Comparison of ENCODE assay signal across 27 cellular contexts in the genomic region with DNA sequence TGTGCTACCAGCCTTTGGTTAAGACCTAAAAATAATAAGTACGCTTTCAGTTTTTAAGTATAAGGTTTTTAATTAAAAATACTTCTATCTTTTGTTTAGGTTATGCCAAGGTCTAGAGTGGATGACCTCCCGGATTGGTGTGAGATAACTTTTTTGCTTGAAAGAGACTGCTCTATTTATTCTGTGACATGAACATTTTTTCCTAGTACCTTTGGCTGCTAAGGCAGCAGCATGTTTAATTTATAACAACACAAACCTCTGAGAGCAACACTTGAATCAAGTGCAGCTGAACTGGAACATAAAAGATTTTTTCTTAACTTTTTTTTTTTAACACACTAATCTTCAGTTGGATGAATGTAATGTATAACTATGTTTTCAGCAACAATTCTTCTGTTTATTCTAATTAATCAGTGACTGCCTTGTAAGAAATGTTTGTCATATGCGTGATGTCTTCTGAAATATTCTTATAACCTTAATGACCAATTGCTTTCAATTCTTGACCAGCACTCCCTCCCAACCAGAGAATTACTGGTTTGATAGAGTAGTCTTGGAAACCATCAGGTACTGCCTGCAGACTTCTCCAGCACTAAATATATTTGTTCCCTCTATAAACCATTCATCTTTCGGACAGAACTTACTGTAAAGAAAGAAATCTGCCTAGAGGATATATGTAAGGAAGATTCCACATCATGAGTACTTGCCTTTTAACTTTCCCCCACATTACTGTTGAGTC.
"Had no signal": no experiment of that assay in that cellular context is flagged by ENCODE, and none has a peak within 500 bp of the region (broad histone marks: within the 10 kb centered on the region; RNA-seq: fewer than 3 reads in every experiment).

No MANE protein-coding gene starts in this region.

- H3K9ac ChIP-seq: neural progenitor cell, parathyroid adenoma had no signal

- H3K27me3 ChIP-seq: esophagus squamous epithelium, heart right ventricle, neural progenitor cell, right atrium auricular region, stomach, thyroid gland had no signal

- FAIRE-seq: endometrium, keratinocyte, urothelium cell line had no signal

- H3K27ac ChIP-seq: esophagus squamous epithelium, heart right ventricle, neural progenitor cell, parathyroid adenoma, prostate gland, right atrium auricular region, stomach, thyroid gland had no signal

- H3K4me1 ChIP-seq: esophagus squamous epithelium, heart right ventricle, neural progenitor cell, parathyroid adenoma, prostate gland, right atrium auricular region, stomach had no signal

- H3K4me2 ChIP-seq: neural progenitor cell, smooth muscle cell had no signal

- H3K9me3 ChIP-seq: esophagus squamous epithelium, heart right ventricle, mucosa of descending colon, prostate gland, right atrium auricular region, stomach, thyroid gland had no signal

- H2AFZ ChIP-seq: neural progenitor cell, parathyroid adenoma had no signal

- DNase-seq: cerebellar nuclear complex; cortex of kidney; effector memory CD8-positive, alpha-beta T cell; erythroblast; esophagus squamous epithelium; foreskin melanocyte; glutamatergic neuron; heart right ventricle; hypothalamus; immature natural killer cell; mucosa of descending colon; naive thymus-derived CD4-positive, alpha-beta T cell; stimulated activated CD4-positive, alpha-beta T cell treated with anti-CD3 and anti-CD28 coated beads, Interleukin-12 subunit alpha, Interleukin-12 subunit beta, amount 100 ng/mL, for 4 hours; stimulated activated CD4-positive, alpha-beta T cell treated with anti-CD3 and anti-CD28 coated beads, Interleukin-1b, Interleukin-23, amount 100 ng/mL, for 48 hours; stimulated activated CD4-positive, alpha-beta T cell treated with anti-CD3 and anti-CD28 coated beads, Interleukin-4, amount 100 ng/mL, for 24 hours; stimulated activated naive CD4-positive, alpha-beta T cell treated with Interleukin-2 at 50 U/mL for 16 hours; stomach; thyroid gland; trophoblast cell had no signal

- H3K4me3 ChIP-seq: esophagus squamous epithelium, heart right ventricle, mucosa of descending colon, neural progenitor cell, prostate gland, right atrium auricular region, smooth muscle cell, stomach, thyroid gland had no signal

- H3K36me3 ChIP-seq: prostate gland had no signal
